In the genomic region with DNA sequence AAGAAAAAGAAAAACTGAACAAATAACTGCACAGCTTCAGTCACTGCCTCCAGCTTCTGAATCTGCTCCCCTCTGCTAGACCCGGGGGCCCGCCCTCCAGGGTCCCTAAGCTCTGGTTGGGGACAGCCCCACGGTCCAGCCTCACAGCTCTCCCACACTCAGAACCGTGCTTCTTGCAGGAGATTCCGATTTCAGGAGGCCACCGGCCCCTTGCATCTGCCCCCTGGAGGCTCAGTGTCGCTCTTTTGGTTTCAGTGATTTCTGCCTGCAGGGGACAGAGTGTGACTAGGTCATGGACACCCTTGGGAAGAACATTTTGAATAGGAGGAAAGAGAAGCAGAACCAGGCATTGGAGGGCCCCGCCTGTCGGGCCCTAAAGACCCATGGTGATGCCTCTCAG, we compare ENCODE assay signal across 1 cellular context.
TF ChIP-seq lines count a peak whose summit lies in the region.

No MANE protein-coding gene starts in this region.

TF ChIP-seq in H1, 55 proteins besides CTCF, POLR2A, EP300 and RAD21:
- TF ChIP-seq, protein P1, sequence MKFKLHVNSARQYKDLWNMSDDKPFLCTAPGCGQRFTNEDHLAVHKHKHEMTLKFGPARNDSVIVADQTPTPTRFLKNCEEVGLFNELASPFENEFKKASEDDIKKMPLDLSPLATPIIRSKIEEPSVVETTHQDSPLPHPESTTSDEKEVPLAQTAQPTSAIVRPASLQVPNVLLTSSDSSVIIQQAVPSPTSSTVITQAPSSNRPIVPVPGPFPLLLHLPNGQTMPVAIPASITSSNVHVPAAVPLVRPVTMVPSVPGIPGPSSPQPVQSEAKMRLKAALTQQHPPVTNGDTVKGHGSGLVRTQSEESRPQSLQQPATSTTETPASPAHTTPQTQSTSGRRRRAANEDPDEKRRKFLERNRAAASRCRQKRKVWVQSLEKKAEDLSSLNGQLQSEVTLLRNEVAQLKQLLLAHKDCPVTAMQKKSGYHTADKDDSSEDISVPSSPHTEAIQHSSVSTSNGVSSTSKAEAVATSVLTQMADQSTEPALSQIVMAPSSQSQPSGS (IDR thresholded peaks at IDR 0.05; ENCODE audit: low read length): no peak
- TF ChIP-seq, protein P2, sequence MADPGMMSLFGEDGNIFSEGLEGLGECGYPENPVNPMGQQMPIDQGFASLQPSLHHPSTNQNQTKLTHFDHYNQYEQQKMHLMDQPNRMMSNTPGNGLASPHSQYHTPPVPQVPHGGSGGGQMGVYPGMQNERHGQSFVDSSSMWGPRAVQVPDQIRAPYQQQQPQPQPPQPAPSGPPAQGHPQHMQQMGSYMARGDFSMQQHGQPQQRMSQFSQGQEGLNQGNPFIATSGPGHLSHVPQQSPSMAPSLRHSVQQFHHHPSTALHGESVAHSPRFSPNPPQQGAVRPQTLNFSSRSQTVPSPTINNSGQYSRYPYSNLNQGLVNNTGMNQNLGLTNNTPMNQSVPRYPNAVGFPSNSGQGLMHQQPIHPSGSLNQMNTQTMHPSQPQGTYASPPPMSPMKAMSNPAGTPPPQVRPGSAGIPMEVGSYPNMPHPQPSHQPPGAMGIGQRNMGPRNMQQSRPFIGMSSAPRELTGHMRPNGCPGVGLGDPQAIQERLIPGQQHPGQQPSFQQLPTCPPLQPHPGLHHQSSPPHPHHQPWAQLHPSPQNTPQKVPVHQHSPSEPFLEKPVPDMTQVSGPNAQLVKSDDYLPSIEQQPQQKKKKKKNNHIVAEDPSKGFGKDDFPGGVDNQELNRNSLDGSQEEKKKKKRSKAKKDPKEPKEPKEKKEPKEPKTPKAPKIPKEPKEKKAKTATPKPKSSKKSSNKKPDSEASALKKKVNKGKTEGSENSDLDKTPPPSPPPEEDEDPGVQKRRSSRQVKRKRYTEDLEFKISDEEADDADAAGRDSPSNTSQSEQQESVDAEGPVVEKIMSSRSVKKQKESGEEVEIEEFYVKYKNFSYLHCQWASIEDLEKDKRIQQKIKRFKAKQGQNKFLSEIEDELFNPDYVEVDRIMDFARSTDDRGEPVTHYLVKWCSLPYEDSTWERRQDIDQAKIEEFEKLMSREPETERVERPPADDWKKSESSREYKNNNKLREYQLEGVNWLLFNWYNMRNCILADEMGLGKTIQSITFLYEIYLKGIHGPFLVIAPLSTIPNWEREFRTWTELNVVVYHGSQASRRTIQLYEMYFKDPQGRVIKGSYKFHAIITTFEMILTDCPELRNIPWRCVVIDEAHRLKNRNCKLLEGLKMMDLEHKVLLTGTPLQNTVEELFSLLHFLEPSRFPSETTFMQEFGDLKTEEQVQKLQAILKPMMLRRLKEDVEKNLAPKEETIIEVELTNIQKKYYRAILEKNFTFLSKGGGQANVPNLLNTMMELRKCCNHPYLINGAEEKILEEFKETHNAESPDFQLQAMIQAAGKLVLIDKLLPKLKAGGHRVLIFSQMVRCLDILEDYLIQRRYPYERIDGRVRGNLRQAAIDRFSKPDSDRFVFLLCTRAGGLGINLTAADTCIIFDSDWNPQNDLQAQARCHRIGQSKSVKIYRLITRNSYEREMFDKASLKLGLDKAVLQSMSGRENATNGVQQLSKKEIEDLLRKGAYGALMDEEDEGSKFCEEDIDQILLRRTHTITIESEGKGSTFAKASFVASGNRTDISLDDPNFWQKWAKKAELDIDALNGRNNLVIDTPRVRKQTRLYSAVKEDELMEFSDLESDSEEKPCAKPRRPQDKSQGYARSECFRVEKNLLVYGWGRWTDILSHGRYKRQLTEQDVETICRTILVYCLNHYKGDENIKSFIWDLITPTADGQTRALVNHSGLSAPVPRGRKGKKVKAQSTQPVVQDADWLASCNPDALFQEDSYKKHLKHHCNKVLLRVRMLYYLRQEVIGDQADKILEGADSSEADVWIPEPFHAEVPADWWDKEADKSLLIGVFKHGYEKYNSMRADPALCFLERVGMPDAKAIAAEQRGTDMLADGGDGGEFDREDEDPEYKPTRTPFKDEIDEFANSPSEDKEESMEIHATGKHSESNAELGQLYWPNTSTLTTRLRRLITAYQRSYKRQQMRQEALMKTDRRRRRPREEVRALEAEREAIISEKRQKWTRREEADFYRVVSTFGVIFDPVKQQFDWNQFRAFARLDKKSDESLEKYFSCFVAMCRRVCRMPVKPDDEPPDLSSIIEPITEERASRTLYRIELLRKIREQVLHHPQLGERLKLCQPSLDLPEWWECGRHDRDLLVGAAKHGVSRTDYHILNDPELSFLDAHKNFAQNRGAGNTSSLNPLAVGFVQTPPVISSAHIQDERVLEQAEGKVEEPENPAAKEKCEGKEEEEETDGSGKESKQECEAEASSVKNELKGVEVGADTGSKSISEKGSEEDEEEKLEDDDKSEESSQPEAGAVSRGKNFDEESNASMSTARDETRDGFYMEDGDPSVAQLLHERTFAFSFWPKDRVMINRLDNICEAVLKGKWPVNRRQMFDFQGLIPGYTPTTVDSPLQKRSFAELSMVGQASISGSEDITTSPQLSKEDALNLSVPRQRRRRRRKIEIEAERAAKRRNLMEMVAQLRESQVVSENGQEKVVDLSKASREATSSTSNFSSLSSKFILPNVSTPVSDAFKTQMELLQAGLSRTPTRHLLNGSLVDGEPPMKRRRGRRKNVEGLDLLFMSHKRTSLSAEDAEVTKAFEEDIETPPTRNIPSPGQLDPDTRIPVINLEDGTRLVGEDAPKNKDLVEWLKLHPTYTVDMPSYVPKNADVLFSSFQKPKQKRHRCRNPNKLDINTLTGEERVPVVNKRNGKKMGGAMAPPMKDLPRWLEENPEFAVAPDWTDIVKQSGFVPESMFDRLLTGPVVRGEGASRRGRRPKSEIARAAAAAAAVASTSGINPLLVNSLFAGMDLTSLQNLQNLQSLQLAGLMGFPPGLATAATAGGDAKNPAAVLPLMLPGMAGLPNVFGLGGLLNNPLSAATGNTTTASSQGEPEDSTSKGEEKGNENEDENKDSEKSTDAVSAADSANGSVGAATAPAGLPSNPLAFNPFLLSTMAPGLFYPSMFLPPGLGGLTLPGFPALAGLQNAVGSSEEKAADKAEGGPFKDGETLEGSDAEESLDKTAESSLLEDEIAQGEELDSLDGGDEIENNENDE (IDR thresholded peaks at IDR 0.05; ENCODE audit: insufficient replicate concordance, low read length): no peak
- TF ChIP-seq EZH2 (IDR thresholded peaks at IDR 0.05; ENCODE audit: low read depth, low read length, severe bottlenecking) (no peak), SIRT6 (IDR thresholded peaks at IDR 0.05; ENCODE audit: low read length) (no peak)
